1 cellular context compared by ENCODE assay signal in genomic region chr3:79790177-79790576, GRCh38.
TF ChIP-seq lines count a peak whose summit lies in the region.

No MANE protein-coding gene starts in this region.

TF ChIP-seq in HepG2, 621 proteins besides CTCF, POLR2A, EP300 and RAD21:
- peak; percentile 23; the same call in 1 of the 2 replicates for TF ChIP-seq STAG1 (CRISPR knock-in tag; IDR thresholded peaks at IDR 0.05)
